ENCODE assay signal across 16 cellular contexts in the genomic region with DNA sequence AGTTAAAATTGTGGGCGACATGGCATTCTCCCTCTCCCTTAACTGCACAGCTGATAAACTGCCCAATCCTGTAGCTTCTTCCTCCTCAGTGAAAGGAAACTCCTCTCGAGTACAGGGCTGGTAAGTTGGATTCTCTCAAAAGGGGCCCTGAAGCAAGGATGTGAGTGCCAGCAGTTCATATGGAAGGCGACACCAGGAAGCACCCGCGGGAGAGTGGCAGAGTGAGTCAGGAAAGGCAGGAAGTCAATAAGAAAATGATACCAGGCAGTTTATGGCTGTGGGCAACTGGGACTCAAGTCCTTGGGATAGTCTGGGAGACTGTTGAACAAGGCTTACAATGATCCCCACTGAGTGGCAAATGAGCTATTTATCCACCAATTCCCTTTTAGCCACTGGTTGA. TPM values are rescaled to one million over a fixed set of nuclear protein-coding genes. Genes with fewer than 3 reads are reported as not detected.
A peak's percentile ranks its signal among the peaks of the same experiment; 100 is the strongest.
DNase-seq lines count a peak whose midpoint lies in the region; ATAC-seq, FAIRE-seq and TF ChIP-seq lines count a peak whose summit lies in the region.
"Had no signal": no experiment of that assay in that cellular context is flagged by ENCODE, and none has a peak within 500 bp of the region (broad histone marks: within the 10 kb centered on the region; RNA-seq: fewer than 3 reads in every experiment).

No MANE protein-coding gene starts in this region.

- H3K4me1 ChIP-seq in CD4-positive, CD25-positive, alpha-beta regulatory T cell (ENCODE audit: control insufficient read depth, insufficient read depth, low read length, poor library complexity, severe bottlenecking) = no peaks in the 10 kb centered on the region
- H3K4me1 ChIP-seq in keratinocyte (ENCODE audit: control insufficient read depth, extremely low read depth, insufficient read depth, low read length) (peaks cover 30% of the 10 kb centered on the region), neuronal stem cell (ENCODE audit: control insufficient read depth in 2 of 2, insufficient read depth in 1 of 2, low read depth in 1 of 2, low read length in 2 of 2) (no peaks in the 10 kb centered on the region)
- H3K4me1 ChIP-seq: parathyroid adenoma had no signal

- ATAC-seq in CD4-positive, CD25-positive, alpha-beta regulatory T cell (ENCODE audit: low read depth in 2 of 2) = no peak
- ATAC-seq in HG02571 (IDR thresholded peaks at IDR 0.05; ENCODE audit: unreplicated experiment) = no peak
- ATAC-seq: activated T-cell treated with anti-CD3 and anti-CD28 coated beads, Interleukin-2, amount 50 U/mL, for 72 hours; Right ventricle myocardium inferior; stimulated activated memory B cell treated with anti-CD40 and anti-IgM and Interleukin-4, amounts not matched to agents 10 μg/mL and 1 μg/mL and 100 μg/mL, for 72 hours had no signal

- no peak overlapping the region for H3K23ac ChIP-seq in neuronal stem cell (ENCODE audit: low read depth, low read length, poor library complexity)

- H3K27me3 Mint-ChIP-seq in CD4-positive, CD25-positive, alpha-beta regulatory T cell = no peaks in the 10 kb centered on the region
- H3K27me3 Mint-ChIP-seq in HFFc6 (ENCODE audit: insufficient read depth) = no peaks in the 10 kb centered on the region; the same call in 1 of the 2 replicates
- H3K27me3 Mint-ChIP-seq: stimulated activated memory B cell treated with anti-CD40 and anti-IgM and Interleukin-4, amounts not matched to agents 10 μg/mL and 1 μg/mL and 100 μg/mL, for 72 hours had no signal

- H3K79me2 ChIP-seq in keratinocyte (ENCODE audit: control insufficient read depth, insufficient read depth, low read length) = no peaks in the 10 kb centered on the region
- H3K79me2 ChIP-seq: parathyroid adenoma had no signal

- H3K9me3 ChIP-seq in CD4-positive, CD25-positive, alpha-beta regulatory T cell (ENCODE audit: control insufficient read depth in 2 of 2, low read length in 2 of 2) = no peaks in the 10 kb centered on the region
- H3K9me3 ChIP-seq in keratinocyte (ENCODE audit: control insufficient read depth, low read depth, low read length) = no peaks in the 10 kb centered on the region
- no peaks in the 10 kb centered on the region for H3K9me3 ChIP-seq in neuronal stem cell (replicated peaks in 1 of 2; ENCODE audit: control insufficient read depth in 2 of 2, insufficient read depth in 1 of 2, low read depth in 1 of 2, low read length in 2 of 2)

- no peak overlapping the region for H2BK120ac ChIP-seq in neuronal stem cell (ENCODE audit: low read depth, low read length)

- H2BK12ac ChIP-seq in neuronal stem cell (ENCODE audit: low read length) = no peak overlapping the region

- H2BK15ac ChIP-seq in neuronal stem cell (ENCODE audit: low read length) = no peak overlapping the region

- H3K4ac ChIP-seq in neuronal stem cell (ENCODE audit: low read length) = no peak overlapping the region

- H3K4me3 ChIP-seq in CD4-positive, CD25-positive, alpha-beta regulatory T cell (ENCODE audit: low read depth, low read length) = no peak overlapping the region
- H3K4me3 ChIP-seq in keratinocyte (ENCODE audit: control insufficient read depth in 2 of 3, extremely low read depth in 1 of 3, insufficient read depth in 2 of 3, low read depth in 1 of 3, low read length in 3 of 3) = no peak overlapping the region
- H3K4me3 ChIP-seq in neuronal stem cell (ENCODE audit: low read length in 2 of 2) = no peak overlapping the region
- H3K4me3 ChIP-seq: lung had no signal

- no peaks in the 10 kb centered on the region for H3K9me1 ChIP-seq in keratinocyte (ENCODE audit: control insufficient read depth, extremely low read depth, insufficient read depth, low read length)

- no peaks in the 10 kb centered on the region for H3K9me3 Mint-ChIP-seq in CD4-positive, CD25-positive, alpha-beta regulatory T cell
- no peaks in the 10 kb centered on the region for H3K9me3 Mint-ChIP-seq in HFFc6
- H3K9me3 Mint-ChIP-seq: activated T-cell treated with anti-CD3 and anti-CD28 coated beads, Interleukin-2, amount 50 U/mL, for 72 hours; stimulated activated memory B cell treated with anti-CD40 and anti-IgM and Interleukin-4, amounts not matched to agents 10 μg/mL and 1 μg/mL and 100 μg/mL, for 72 hours had no signal

- no peak overlapping the region for H4K8ac ChIP-seq in neuronal stem cell (ENCODE audit: low read depth, low read length)

- no peak overlapping the region for H2AK5ac ChIP-seq in neuronal stem cell (ENCODE audit: low read depth, low read length)

- H3K4me3 Mint-ChIP-seq in CD4-positive, CD25-positive, alpha-beta regulatory T cell = no peak overlapping the region
- no peak overlapping the region for H3K4me3 Mint-ChIP-seq in HFFc6
- H3K4me3 Mint-ChIP-seq: activated T-cell treated with anti-CD3 and anti-CD28 coated beads, Interleukin-2, amount 50 U/mL, for 72 hours; stimulated activated memory B cell treated with anti-CD40 and anti-IgM and Interleukin-4, amounts not matched to agents 10 μg/mL and 1 μg/mL and 100 μg/mL, for 72 hours had no signal

- H4K20me1 ChIP-seq in keratinocyte (ENCODE audit: control insufficient read depth, extremely low read depth, insufficient read depth, low read length) = no peaks in the 10 kb centered on the region

- peak; percentile 73 for FAIRE-seq in keratinocyte (lab: Jason Lieb, UNC)

- peaks cover 10% of the 10 kb centered on the region for H3K36me3 ChIP-seq in CD4-positive, CD25-positive, alpha-beta regulatory T cell (ENCODE audit: control insufficient read depth, insufficient read depth, low read length)
- H3K36me3 ChIP-seq in keratinocyte (ENCODE audit: control insufficient read depth in 2 of 2, extremely low read depth in 1 of 2, insufficient read depth in 2 of 2, low read length in 2 of 2) = no peaks in the 10 kb centered on the region
- H3K36me3 ChIP-seq in neuronal stem cell (replicated peaks in 1 of 2; ENCODE audit: control insufficient read depth in 2 of 2, insufficient read depth in 2 of 2, low read length in 2 of 2) = no peaks in the 10 kb centered on the region

- dilution Hi-C loops in keratinocyte (cut with MboI; ENCODE audit: extremely low pct_ligation_motif_present, low sequenced_read_pairs) = no loop called here

- no peak overlapping the region for H3K14ac ChIP-seq in neuronal stem cell (ENCODE audit: low read length)

- no peak for DNase-seq in CD4-positive, CD25-positive, alpha-beta regulatory T cell
- DNase-seq in Kasumi-1 (lab: John Stamatoyannopoulos, UW) = peak; percentile 36 to 57
- DNase-seq in SW480 (ENCODE audit: low spot score) = peak; percentile 22
- DNase-seq in keratinocyte (ENCODE audit: low read depth, low spot score) = no peak
- DNase-seq in T-helper 9 cell = no peak
- DNase-seq in neuronal stem cell (ENCODE audit: low spot score) = no peak
- no peak for DNase-seq in HFFc6
- DNase-seq: activated T-cell treated with anti-CD3 and anti-CD28 coated beads, Interleukin-2, amount 50 U/mL, for 72 hours; AML-193; anterior cingulate cortex; stimulated activated CD4-positive, alpha-beta T cell treated with anti-CD3 and anti-CD28 coated beads, Interleukin-2, amount 100 ng/mL, for 24 hours had no signal

- peaks cover 11% of the 10 kb centered on the region for H3K36me3 Mint-ChIP-seq in CD4-positive, CD25-positive, alpha-beta regulatory T cell
- H3K36me3 Mint-ChIP-seq in HFFc6 (ENCODE audit: low read depth) = no peaks in the 10 kb centered on the region
- H3K36me3 Mint-ChIP-seq: stimulated activated memory B cell treated with anti-CD40 and anti-IgM and Interleukin-4, amounts not matched to agents 10 μg/mL and 1 μg/mL and 100 μg/mL, for 72 hours had no signal

- H3K27me3 ChIP-seq in CD4-positive, CD25-positive, alpha-beta regulatory T cell (ENCODE audit: control insufficient read depth, insufficient read depth, low read length) = no peaks in the 10 kb centered on the region
- H3K27me3 ChIP-seq in keratinocyte (ENCODE audit: control insufficient read depth, extremely low read depth, insufficient read depth, low read length) (no peaks in the 10 kb centered on the region), neuronal stem cell (ENCODE audit: control insufficient read depth in 3 of 3, insufficient read depth in 3 of 3, low read depth in 1 of 3, low read length in 3 of 3) (no peaks in the 10 kb centered on the region)

- H3K27ac Mint-ChIP-seq in CD4-positive, CD25-positive, alpha-beta regulatory T cell = peak overlapping the region in 2 of 3 donors; percentile 11 to 70
- H3K27ac Mint-ChIP-seq in HFFc6 = no peak overlapping the region
- H3K27ac Mint-ChIP-seq: activated T-cell treated with anti-CD3 and anti-CD28 coated beads, Interleukin-2, amount 50 U/mL, for 72 hours; stimulated activated memory B cell treated with anti-CD40 and anti-IgM and Interleukin-4, amounts not matched to agents 10 μg/mL and 1 μg/mL and 100 μg/mL, for 72 hours had no signal

- H3K4me2 ChIP-seq in keratinocyte (ENCODE audit: control insufficient read depth, extremely low read depth, insufficient read depth, low read depth, low read length) (peak overlapping the region; percentile 45), neuronal stem cell (ENCODE audit: insufficient read depth, low read length, poor library complexity, severe bottlenecking) (no peak overlapping the region)

- no CpG with 5 or more reads among the region's 5 CpGs for WGBS in neuronal stem cell (ENCODE audit: extremely low coverage in 2 of 2, insufficient read length in 2 of 2, insufficient replicate concordance in 1 of 2), 2 donors

- H3K27ac ChIP-seq in CD4-positive, CD25-positive, alpha-beta regulatory T cell (ENCODE audit: insufficient read depth, low read length, poor library complexity, severe bottlenecking) = no peak overlapping the region
- peak overlapping the region; percentile 55 for H3K27ac ChIP-seq in keratinocyte (ENCODE audit: control insufficient read depth, insufficient read depth, low read length)
- H3K27ac ChIP-seq in neuronal stem cell (replicated peaks; ENCODE audit: low read length) = no peak overlapping the region
- H3K27ac ChIP-seq: parathyroid adenoma had no signal

- no peak overlapping the region for H4K91ac ChIP-seq in neuronal stem cell (ENCODE audit: low read depth, low read length, poor library complexity)

- H3K18ac ChIP-seq in neuronal stem cell (ENCODE audit: low read length) = no peak overlapping the region

- peak overlapping the region; percentile 78 for H2AFZ ChIP-seq in keratinocyte (ENCODE audit: control insufficient read depth, low read length)
- no peak overlapping the region for H2AFZ ChIP-seq in neuronal stem cell (ENCODE audit: low read length)
- H2AFZ ChIP-seq: parathyroid adenoma had no signal

- no peak overlapping the region for H2BK5ac ChIP-seq in neuronal stem cell (ENCODE audit: low read length)

- TF ChIP-seq CTCF in keratinocyte (optimal IDR thresholded peaks at IDR 0.05 in 1 of 3, IDR thresholded peaks at IDR 0.05 in 1 of 3, conservative IDR thresholded peaks at IDR 0.05 in 1 of 3; ENCODE audit: extremely low read depth in 1 of 3, insufficient read depth in 2 of 3, low read length in 3 of 3) = no peak
- no peak for TF ChIP-seq CTCF in HFFc6 (IDR thresholded peaks at IDR 0.05)

- no peaks in the 10 kb centered on the region for H3K79me1 ChIP-seq in neuronal stem cell (ENCODE audit: low read depth, low read length)

- peaks cover 5 to 14% (median 10%) of the 10 kb centered on the region in 4 donors for H3K4me1 Mint-ChIP-seq in CD4-positive, CD25-positive, alpha-beta regulatory T cell
- H3K4me1 Mint-ChIP-seq in HFFc6 (ENCODE audit: low read depth) = peaks cover 5% of the 10 kb centered on the region; the same call in 1 of the 2 replicates
- H3K4me1 Mint-ChIP-seq: stimulated activated memory B cell treated with anti-CD40 and anti-IgM and Interleukin-4, amounts not matched to agents 10 μg/mL and 1 μg/mL and 100 μg/mL, for 72 hours had no signal

- H3K9ac ChIP-seq in keratinocyte (ENCODE audit: control insufficient read depth, extremely low read depth, insufficient read depth, low read length) = no peak overlapping the region
- H3K9ac ChIP-seq in neuronal stem cell (ENCODE audit: low read depth, low read length, poor library complexity) = no peak overlapping the region
- H3K9ac ChIP-seq: parathyroid adenoma had no signal

RNA-seq across cellular contexts. Expression of a gene that starts 34.8 kb away (rescaled TPM):
- 57.1 TPM for total RNA-seq in CD4-positive, CD25-positive, alpha-beta regulatory T cell
- polyA plus RNA-seq in CD4-positive, CD25-positive, alpha-beta regulatory T cell = 10 to 100 TPM; 37.7 to 48.7 (median 44.7) TPM
- polyA plus RNA-seq in keratinocyte = 17.2 to 31.6 TPM (median 18.1 TPM) in 3 replicates
- 5.7 TPM for polyA plus RNA-seq in keratinocyte (2011; ENCODE audit: low read depth)
- polyA plus RNA-seq in keratinocyte (2011; cell fraction: cytosol; rRNA removed) = 7.3 and 15.5 TPM in 2 replicates
- polyA plus RNA-seq in keratinocyte (2011; cell fraction: nucleus; rRNA removed) = 46.2 and 58.0 TPM in 2 replicates
- polyA plus RNA-seq in keratinocyte (2012; ENCODE audit: low replicate concordance) = 14.4 and 16.0 TPM in 2 replicates
- 3.3 to 21.7 TPM (median 12.0 TPM) in 3 replicates for polyA minus RNA-seq in keratinocyte
- 8.6 TPM for polyA minus RNA-seq in keratinocyte (2011; cell fraction: cytosol; rRNA and poly(A)+ RNA removed)
- polyA minus RNA-seq in keratinocyte (2011; cell fraction: nucleus; rRNA and poly(A)+ RNA removed) = 17.2 and 42.8 TPM in 2 replicates
- polyA plus RNA-seq in neuronal stem cell (2013, experiment 1 of 2) = 4.6 TPM
- polyA plus RNA-seq in neuronal stem cell (2013, experiment 2 of 2) = 4.6 TPM
- total RNA-seq in HFFc6 (2021; fragmentation: NEBNext Ultra II Directional; extraction: Animal tissue kit (Norgen Biotek cat#: 25700)) = 1 to 10 TPM; 2.8 to 7.2 (median 4.7) TPM

RNA-seq across cellular contexts. Expression of a gene that starts 57.6 kb away (rescaled TPM):
- 31.4 TPM for total RNA-seq in CD4-positive, CD25-positive, alpha-beta regulatory T cell
- 100 to 1,000 TPM in 1 of 4 donors, 10 to 100 TPM in 3; 87.7 to 109 (median 92.7) TPM for polyA plus RNA-seq in CD4-positive, CD25-positive, alpha-beta regulatory T cell
- 32.6 to 137 TPM (median 43.0 TPM) in 3 replicates for polyA plus RNA-seq in keratinocyte
- polyA plus RNA-seq in keratinocyte (2011; ENCODE audit: low read depth) = 184 TPM
- 37.8 and 39.2 TPM in 2 replicates for polyA plus RNA-seq in keratinocyte (2011; cell fraction: cytosol; rRNA removed)
- 10.5 and 17.1 TPM in 2 replicates for polyA plus RNA-seq in keratinocyte (2011; cell fraction: nucleus; rRNA removed)
- 28.5 and 113 TPM in 2 replicates for polyA plus RNA-seq in keratinocyte (2012; ENCODE audit: low replicate concordance)
- polyA minus RNA-seq in keratinocyte = 2.4 to 6.8 TPM (median 3.7 TPM) in 3 replicates
- 26.9 TPM for polyA minus RNA-seq in keratinocyte (2011; cell fraction: cytosol; rRNA and poly(A)+ RNA removed)
- polyA minus RNA-seq in keratinocyte (2011; cell fraction: nucleus; rRNA and poly(A)+ RNA removed) = 9.9 and 14.0 TPM in 2 replicates
- polyA plus RNA-seq in neuronal stem cell (2013, experiment 1 of 2) = 205 TPM
- polyA plus RNA-seq in neuronal stem cell (2013, experiment 2 of 2) = 206 TPM
- 10 to 100 TPM; 59.6 to 85.4 (median 73.9) TPM for total RNA-seq in HFFc6 (2021; fragmentation: NEBNext Ultra II Directional; extraction: Animal tissue kit (Norgen Biotek cat#: 25700))

Comparison
In these comparisons a context has a peak if more than half of its experiments do, and no peak if none do; other contexts are left out.
1. DNase-seq: peak in Kasumi-1 (2 of 2) and SW480 (single experiment); none in CD4-positive, CD25-positive, alpha-beta regulatory T cell (0 of 3), keratinocyte (single experiment), T-helper 9 cell (single experiment), neuronal stem cell (single experiment) and HFFc6 (single experiment).